Comparison of ENCODE assay signal across 14 cellular contexts in the genomic region with DNA sequence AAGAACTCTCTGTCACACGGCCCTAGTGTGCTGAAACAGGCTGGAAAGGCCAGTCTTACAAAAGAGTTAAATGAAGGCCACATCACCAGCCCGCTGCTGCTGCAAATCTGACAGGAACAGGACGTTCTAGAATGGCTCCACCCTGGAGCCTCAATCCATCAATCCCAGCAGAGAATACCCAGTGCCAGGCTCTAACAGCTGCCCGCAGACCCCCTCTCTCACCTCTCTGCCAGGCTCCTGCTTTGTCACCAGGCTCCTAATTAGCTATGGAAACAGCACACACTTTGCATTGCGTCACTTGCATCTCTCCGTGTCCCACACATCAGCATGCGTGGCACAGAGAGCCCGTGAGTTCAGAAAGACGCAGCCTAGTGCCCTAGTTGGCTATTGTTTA.
A peak's percentile ranks its signal among the peaks of the same experiment; 100 is the strongest.
DNase-seq lines count a peak whose midpoint lies in the region; ATAC-seq and TF ChIP-seq lines count a peak whose summit lies in the region.
"Had no signal": no experiment of that assay in that cellular context is flagged by ENCODE, and none has a peak within 500 bp of the region (broad histone marks: within the 10 kb centered on the region; RNA-seq: fewer than 3 reads in every experiment).

No MANE protein-coding gene starts in this region.

- ATAC-seq in esophagus mucosa, result peak; percentile 13
- ATAC-seq in left lung, result peak; percentile 29
- no peak for ATAC-seq in GM18511 (IDR thresholded peaks at IDR 0.05; ENCODE audit: unreplicated experiment)
- no peak for ATAC-seq in HG02763 (IDR thresholded peaks at IDR 0.05; ENCODE audit: unreplicated experiment)
- ATAC-seq in GM18519 (IDR thresholded peaks at IDR 0.05; ENCODE audit: low FRiP score, unreplicated experiment), result no peak
- ATAC-seq: activated T-helper 17 cell treated with anti-CD3 and anti-CD28 coated beads, Interleukin-2, amount 50 U/mL, for 72 hours; naive thymus-derived CD4-positive, alpha-beta T cell had no signal

- intact Hi-C loops in left lung (cut with DNase I), result no loop called here

- H3K4me1 ChIP-seq in left lung, result peaks cover 8 to 18% of the 10 kb centered on the region in 2 donors

- TF ChIP-seq CTCF in left lung (IDR thresholded peaks at IDR 0.05), result no peak

- peak overlapping the region; percentile 13 to 39 for H3K27ac ChIP-seq in left lung

- no peaks in the 10 kb centered on the region for H3K9me3 ChIP-seq in left lung

- H3K27me3 ChIP-seq in left lung, result no peaks in the 10 kb centered on the region

- H3K4me3 ChIP-seq in left lung, result no peak overlapping the region
- H3K4me3 ChIP-seq in skeletal muscle cell (ENCODE audit: low read depth, low read length), result no peak overlapping the region

- H3K36me3 ChIP-seq in left lung, result no peaks in the 10 kb centered on the region

- DNase-seq in LHCN-M2 (ENCODE audit: low read depth) (peak; percentile 62), left lung (no peak), skeletal muscle cell (ENCODE audit: low read depth) (peak; percentile 37)
- DNase-seq in effector CD8-positive, alpha-beta T cell (lab: John Stamatoyannopoulos, UW), result no peak
- DNase-seq: AML-193; DND-41; naive thymus-derived CD4-positive, alpha-beta T cell; NCI-H510A; stimulated activated naive CD4-positive, alpha-beta T cell had no signal

Comparison
In these comparisons a context has a peak if more than half of its experiments do, and no peak if none do; other contexts are left out.
1. DNase-seq: peak in LHCN-M2 (single experiment) and skeletal muscle cell (single experiment); none in left lung (0 of 2) and effector CD8-positive, alpha-beta T cell (single experiment).
2. ATAC-seq: peak in esophagus mucosa (single experiment) and left lung (single experiment); none in GM18511 (single experiment), HG02763 (single experiment) and GM18519 (single experiment).